In genomic region chr9:124941689-124942561, GRCh38 we compare ENCODE assay signal across 8 cellular contexts.
DNase-seq lines count a peak whose midpoint lies in the region; ATAC-seq and TF ChIP-seq lines count a peak whose summit lies in the region.

No MANE protein-coding gene starts in this region.

- peak; percentile 9 for DNase-seq in CMK (ENCODE audit: low read depth)
- peak; percentile 71 for DNase-seq in choroid plexus epithelial cell (ENCODE audit: low read depth)
- DNase-seq in left kidney (ENCODE audit: low read depth, low spot score) = peak; percentile 85
- DNase-seq in stimulated activated CD4-positive, alpha-beta T cell treated with anti-CD3 and anti-CD28 coated beads, Interleukin-2, amount 100 ng/mL, for 48 hours = peak; percentile 32 to 55
- DNase-seq in NCI-H1048 (lab: John Stamatoyannopoulos, UW) = no peak

- peak; percentile 33 for ATAC-seq in GM21528 (IDR thresholded peaks at IDR 0.05; ENCODE audit: low FRiP score, unreplicated experiment)
- ATAC-seq in activated CD4-positive, CD25-positive, alpha-beta regulatory T cell treated with anti-CD3 and anti-CD28 coated beads, Interleukin-2, amount 50 U/mL, for 24 hours = peak; percentile 12 to 35

- peak overlapping the region; percentile 92 for H3K27ac ChIP-seq in KOPT-K1 (ENCODE audit: low read depth, low read length, poor library complexity, severe bottlenecking)

- H3K4me3 ChIP-seq in choroid plexus epithelial cell (ENCODE audit: low read depth, low read length) = peak overlapping the region; percentile 89

- TF ChIP-seq CTCF in choroid plexus epithelial cell (conservative IDR thresholded peaks at IDR 0.05; ENCODE audit: low read depth, low read length) = peak; percentile 6

- no peaks in the 10 kb centered on the region for H3K9me3 ChIP-seq in KOPT-K1 (ENCODE audit: insufficient read depth, low read length, poor library complexity, severe bottlenecking)

- peaks cover 11% of the 10 kb centered on the region for H3K36me3 ChIP-seq in KOPT-K1 (ENCODE audit: insufficient read depth, low read length)
